In the genomic region with DNA sequence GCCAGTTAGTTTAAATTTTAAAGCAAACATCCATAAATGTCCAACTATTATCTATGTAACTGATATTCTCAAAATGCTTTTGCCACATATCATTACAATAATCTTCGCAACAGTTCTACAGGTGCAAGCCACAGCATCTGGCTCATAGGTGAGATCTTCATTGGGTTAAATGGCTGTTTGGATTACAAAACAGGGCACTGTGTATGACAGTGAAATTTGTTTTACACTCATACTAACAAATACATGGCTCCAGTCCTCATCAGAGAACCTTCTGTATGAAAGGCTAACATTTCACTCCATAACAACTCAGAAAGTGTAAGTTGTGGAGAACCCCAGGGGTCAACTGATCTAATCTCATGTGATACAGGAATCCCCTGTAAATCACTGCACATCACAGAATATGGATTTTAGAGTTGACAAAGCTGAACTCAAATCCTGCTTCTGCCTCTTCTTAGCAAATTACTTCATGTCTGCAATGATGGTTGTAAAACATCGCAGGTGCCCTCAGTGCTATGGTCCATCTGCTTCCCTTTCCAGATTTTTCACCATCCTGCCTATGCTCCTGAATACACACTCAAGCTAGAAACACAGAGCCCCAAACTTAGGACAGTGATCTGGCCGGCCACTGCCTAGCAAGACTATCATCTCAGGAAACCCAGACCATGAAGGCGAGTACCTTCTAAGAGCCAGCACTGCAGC, we compare ENCODE assay signal across 7 cellular contexts.
DNase-seq lines count a peak whose midpoint lies in the region; ATAC-seq and TF ChIP-seq lines count a peak whose summit lies in the region.
"Not testable (repeated sequence)": the region's sequence is repeated elsewhere in the genome, so short reads cannot be mapped to it uniquely, and the experiment has no call there.

No MANE protein-coding gene starts in this region.

- not testable (repeated sequence) for H3K4me3 Mint-ChIP-seq in activated T-cell treated with anti-CD3 and anti-CD28 coated beads, Interleukin-2, amount 50 U/mL, for 24 hours

- H3K9me3 ChIP-seq in mucosa of descending colon, result not testable (repeated sequence)

- peaks cover 75% of the 10 kb centered on the region for H3K36me3 Mint-ChIP-seq in activated T-cell treated with anti-CD3 and anti-CD28 coated beads, Interleukin-2, amount 50 U/mL, for 24 hours (ENCODE audit: low read depth)

- in situ Hi-C loops in Caki2 (cut with HindIII; ENCODE audit: low pct_unique_long_range_greater_than_20kb, low sequenced_read_pairs), result not testable (repeated sequence)

- DNase-seq in Caki2 (ENCODE audit: low read depth) (peak; percentile 18), M059J (ENCODE audit: low read depth) (peak; percentile 12), NCI-H69 (lab: John Stamatoyannopoulos, UW) (peak; percentile 20), cardiac fibroblast (ENCODE audit: low read depth in 2 of 2) (peak; percentile 5 to 21), fibroblast of villous mesenchyme (ENCODE audit: low read depth) (peak; percentile 47), mucosa of descending colon (peak in 1 of 3 donors; percentile 5)
- DNase-seq in activated T-cell treated with anti-CD3 and anti-CD28 coated beads, Interleukin-2, amount 50 U/mL, for 24 hours, result not testable (repeated sequence)

- H3K9me3 Mint-ChIP-seq in activated T-cell treated with anti-CD3 and anti-CD28 coated beads, Interleukin-2, amount 50 U/mL, for 24 hours, result not testable (repeated sequence)

- TF ChIP-seq CTCF in cardiac fibroblast (IDR thresholded peaks at IDR 0.05; ENCODE audit: low read depth, low read length); fibroblast of villous mesenchyme (IDR thresholded peaks at IDR 0.05; ENCODE audit: insufficient read depth, low read depth, low read length); mucosa of descending colon (IDR thresholded peaks at IDR 0.05): not testable (repeated sequence)

- H3K27ac Mint-ChIP-seq in activated T-cell treated with anti-CD3 and anti-CD28 coated beads, Interleukin-2, amount 50 U/mL, for 24 hours, result peak overlapping the region; percentile 65

- H3K4me1 ChIP-seq in mucosa of descending colon (ENCODE audit: low read depth), result peaks cover 11% of the 10 kb centered on the region

- ATAC-seq in mucosa of descending colon, result peak; percentile 56

- not testable (repeated sequence) for H3K4me3 ChIP-seq in cardiac fibroblast (replicated peaks in 1 of 2; ENCODE audit: low read depth in 2 of 2, low read length in 2 of 2); fibroblast of villous mesenchyme (ENCODE audit: low read depth, low read length); mucosa of descending colon

- intact Hi-C loops in mucosa of descending colon (cut with DNase I, micrococcal nuclease), result not testable (repeated sequence)

- H3K27me3 Mint-ChIP-seq in activated T-cell treated with anti-CD3 and anti-CD28 coated beads, Interleukin-2, amount 50 U/mL, for 24 hours, result not testable (repeated sequence)

- not testable (repeated sequence) for H3K36me3 ChIP-seq in mucosa of descending colon (ENCODE audit: low read depth)

- not testable (repeated sequence) for H3K4me1 Mint-ChIP-seq in activated T-cell treated with anti-CD3 and anti-CD28 coated beads, Interleukin-2, amount 50 U/mL, for 24 hours (ENCODE audit: low read depth)
